ENCODE assay signal across 9 cellular contexts in genomic region chr16:56637814-56638750, GRCh38. TPM values are rescaled to one million over a fixed set of nuclear protein-coding genes. Genes with fewer than 3 reads are reported as not detected.
DNase-seq lines count a peak whose midpoint lies in the region; ATAC-seq, FAIRE-seq and TF ChIP-seq lines count a peak whose summit lies in the region.
"Had no signal": no experiment of that assay in that cellular context is flagged by ENCODE, and none has a peak within 500 bp of the region (broad histone marks: within the 10 kb centered on the region; RNA-seq: fewer than 3 reads in every experiment).

TSS of gene MT1A (plus strand) at chr16:56638666. CDS start at chr16:56638739, 73 bp downstream.

- H3K27ac Mint-ChIP-seq in stimulated activated memory B cell treated with anti-CD40 and anti-IgM and Interleukin-4, amounts not matched to agents 10 μg/mL and 1 μg/mL and 100 μg/mL, for 72 hours = no peak within 1 kb of the TSS
- no peak within 1 kb of the TSS for H3K27ac Mint-ChIP-seq in CD4-positive, alpha-beta T cell

- H3K4me3 Mint-ChIP-seq in stimulated activated memory B cell treated with anti-CD40 and anti-IgM and Interleukin-4, amounts not matched to agents 10 μg/mL and 1 μg/mL and 100 μg/mL, for 72 hours = peak within 1 kb of the TSS; percentile 57
- no peak within 1 kb of the TSS for H3K4me3 Mint-ChIP-seq in CD4-positive, alpha-beta T cell

- peaks cover 37% of the 10 kb centered on the region for H3K4me1 Mint-ChIP-seq in stimulated activated memory B cell treated with anti-CD40 and anti-IgM and Interleukin-4, amounts not matched to agents 10 μg/mL and 1 μg/mL and 100 μg/mL, for 72 hours
- H3K4me1 Mint-ChIP-seq in CD4-positive, alpha-beta T cell (ENCODE audit: low read depth) = peaks cover 51% of the 10 kb centered on the region

- H3K27me3 ChIP-seq in bronchial epithelial cell (ENCODE audit: control insufficient read depth, insufficient read depth, low read length) = peaks cover 23% of the 10 kb centered on the region
- H3K27me3 ChIP-seq in CD4-positive, alpha-beta T cell (ENCODE audit: control insufficient read depth, insufficient read depth, low read length) = peaks cover 70% of the 10 kb centered on the region

- H3K36me3 Mint-ChIP-seq in stimulated activated memory B cell treated with anti-CD40 and anti-IgM and Interleukin-4, amounts not matched to agents 10 μg/mL and 1 μg/mL and 100 μg/mL, for 72 hours = no peaks in the 10 kb centered on the region
- no peaks in the 10 kb centered on the region for H3K36me3 Mint-ChIP-seq in CD4-positive, alpha-beta T cell (ENCODE audit: low read depth)

- intact Hi-C loops in kidney (cut with DNase I) = no loop called here
- intact Hi-C loops in CD4-positive, alpha-beta T cell (cut with DNase I, micrococcal nuclease) = no loop called here

- H3K27me3 Mint-ChIP-seq in stimulated activated memory B cell treated with anti-CD40 and anti-IgM and Interleukin-4, amounts not matched to agents 10 μg/mL and 1 μg/mL and 100 μg/mL, for 72 hours = peaks cover 81% of the 10 kb centered on the region
- peaks cover 79% of the 10 kb centered on the region for H3K27me3 Mint-ChIP-seq in CD4-positive, alpha-beta T cell

- no peaks in the 10 kb centered on the region for H3K9me3 ChIP-seq in kidney (ENCODE audit: control insufficient read depth in 1 of 2, low read length in 2 of 2)
- no peaks in the 10 kb centered on the region for H3K9me3 ChIP-seq in CD4-positive, alpha-beta T cell (ENCODE audit: control insufficient read depth, low read length)

- no peaks in the 10 kb centered on the region for H3K9me3 Mint-ChIP-seq in stimulated activated memory B cell treated with anti-CD40 and anti-IgM and Interleukin-4, amounts not matched to agents 10 μg/mL and 1 μg/mL and 100 μg/mL, for 72 hours
- no peaks in the 10 kb centered on the region for H3K9me3 Mint-ChIP-seq in CD4-positive, alpha-beta T cell

- POLR2A ChIA-PET in CD4-positive, alpha-beta T cell (lab: Charles Lee) = interaction anchor here (0.9 kb wide), 1 partner anchor 26 kb away, joined by 3 read pairs; no protein-coding TSS in a partner anchor

- H3K4me3 ChIP-seq in bronchial epithelial cell (ENCODE audit: low read depth, low read length) = peak within 1 kb of the TSS; percentile 29
- H3K4me3 ChIP-seq in kidney (ENCODE audit: low read length in 2 of 2) = peak within 1 kb of the TSS; percentile 59 to 61

- peak within 1 kb of the TSS; percentile 17 to 57 for H3K27ac ChIP-seq in kidney (ENCODE audit: low read depth in 2 of 2, low read length in 2 of 2)
- H3K27ac ChIP-seq in CD4-positive, alpha-beta T cell (ENCODE audit: low read depth, low read length) = no peak within 1 kb of the TSS
- H3K27ac ChIP-seq: BLaER1 treated with 17β-estradiol and CSF1 and Interleukin-3, amounts not matched to agents 10 nM and 100 nM had no signal

- no peaks in the 10 kb centered on the region for H3K36me3 ChIP-seq in bronchial epithelial cell (ENCODE audit: control insufficient read depth, insufficient read depth, low read length)
- H3K36me3 ChIP-seq in kidney (ENCODE audit: control insufficient read depth in 1 of 2, insufficient read depth in 2 of 2, low read length in 2 of 2) = no peaks in the 10 kb centered on the region
- H3K36me3 ChIP-seq: BLaER1 treated with 17β-estradiol and CSF1 and Interleukin-3, amounts not matched to agents 10 nM and 100 nM had no signal

- no peak for TF ChIP-seq CTCF in bronchial epithelial cell (IDR thresholded peaks at IDR 0.05; ENCODE audit: insufficient read depth, low read length, severe bottlenecking)
- TF ChIP-seq CTCF in kidney (IDR thresholded peaks at IDR 0.05; ENCODE audit: borderline replicate concordance, extremely low read depth, insufficient read depth) = no peak
- TF ChIP-seq CTCF in CD4-positive, alpha-beta T cell (IDR thresholded peaks at IDR 0.05) = no peak

- ATAC-seq in stimulated activated memory B cell treated with anti-CD40 and anti-IgM and Interleukin-4, amounts not matched to agents 10 μg/mL and 1 μg/mL and 100 μg/mL, for 72 hours = peak; percentile 37
- no peak for ATAC-seq in CD4-positive, alpha-beta T cell (ENCODE audit: poor library complexity)
- no peak for ATAC-seq in HG02642 (IDR thresholded peaks at IDR 0.05; ENCODE audit: poor library complexity, unreplicated experiment)
- ATAC-seq in GM19328 (IDR thresholded peaks at IDR 0.05; ENCODE audit: unreplicated experiment) = no peak

- CTCF ChIA-PET in CD4-positive, alpha-beta T cell (lab: Charles Lee) = no interaction called here

- DNase-seq in NCI-H748 (lab: John Stamatoyannopoulos, UW; ENCODE audit: unreplicated experiment) (peak; percentile 42), NCI-H748 treated with DMSO at 0.1 percent for 48 hours (lab: John Stamatoyannopoulos, UW) (no peak), bronchial epithelial cell (ENCODE audit: low read depth) (no peak), kidney (peak; percentile 95)
- DNase-seq in CD4-positive, alpha-beta T cell = no peak

- H3K9ac ChIP-seq in kidney (ENCODE audit: low read length in 2 of 2) = peak within 1 kb of the TSS in 1 of 2 donors; percentile 55
- H3K9ac ChIP-seq: BLaER1 treated with 17β-estradiol and CSF1 and Interleukin-3, amounts not matched to agents 10 nM and 100 nM had no signal

- peaks cover 0 to 12% of the 10 kb centered on the region in 2 donors for H3K4me1 ChIP-seq in kidney (ENCODE audit: control insufficient read depth in 1 of 2, insufficient read depth in 1 of 2, low read depth in 1 of 2, low read length in 2 of 2)

- FAIRE-seq in bronchial epithelial cell (lab: Jason Lieb, UNC) (no peak), kidney (lab: Jason Lieb, UNC) (no peak)

RNA-seq across cellular contexts. Expression of gene MT1A, which starts in this region (rescaled TPM):
- total RNA-seq in bronchial epithelial cell (not detected in 2 replicates), kidney (19.8 TPM)
- 3.1 TPM for polyA plus RNA-seq in kidney (ENCODE audit: insufficient read depth, low read depth, low replicate concordance)
- not detected for total RNA-seq in CD4-positive, alpha-beta T cell

Comparison
In these comparisons a context has a peak if more than half of its experiments do, and no peak if none do; other contexts are left out.
1. RNA of gene MT1A (total RNA-seq): 19.8 TPM in kidney (single experiment); not detected in bronchial epithelial cell and not detected in CD4-positive, alpha-beta T cell; every median in the first group is over 10 times any median in the second.
2. DNase-seq: peak in NCI-H748 (single experiment) and kidney (single experiment); none in NCI-H748 treated with DMSO at 0.1 percent for 48 hours (single experiment), bronchial epithelial cell (single experiment) and CD4-positive, alpha-beta T cell (0 of 10).